25 cellular contexts compared by ENCODE assay signal in genomic region chr1:171904778-171905449, GRCh38.
A peak's percentile ranks its signal among the peaks of the same experiment; 100 is the strongest.
DNase-seq lines count a peak whose midpoint lies in the region; ATAC-seq, FAIRE-seq and TF ChIP-seq lines count a peak whose summit lies in the region.
"Had no signal": no experiment of that assay in that cellular context is flagged by ENCODE, and none has a peak within 500 bp of the region (broad histone marks: within the 10 kb centered on the region; RNA-seq: fewer than 3 reads in every experiment).

No MANE protein-coding gene starts in this region.

- no peak overlapping the region for H3K4me2 ChIP-seq in GM23338
- H3K4me2 ChIP-seq: BLaER1 treated with 17β-estradiol and CSF1 and Interleukin-3, amounts not matched to agents 10 nM and 100 nM had no signal

- H3K36me3 Mint-ChIP-seq in GM23338 (ENCODE audit: low read depth) (no peaks in the 10 kb centered on the region; the same call in 2 of the 3 replicates), osteocyte (ENCODE audit: unreplicated experiment) (no peaks in the 10 kb centered on the region)

- no peak for DNase-seq in GM23338 (ENCODE audit: low spot score)
- DNase-seq in NB4 (ENCODE audit: low read depth), result peak; percentile 11
- DNase-seq in bronchial epithelial cell (ENCODE audit: low read depth), result peak; percentile 39
- no peak for DNase-seq in upper lobe of left lung
- no peak for DNase-seq in osteocyte (ENCODE audit: extremely low spot score, unreplicated experiment)
- DNase-seq: ACHN; CD4-positive, alpha-beta memory T cell; DMS153; GM23248; Kasumi-1; MG63; NCI-H1105; NCI-H146; NCI-H2029; NCI-H2171; NCI-H345; NCI-H524; NCI-H82; Peyer's patch had no signal

- TF ChIP-seq EP300 in upper lobe of left lung (IDR thresholded peaks at IDR 0.05), result peak in 1 of 4 donors; percentile 6

- TF ChIP-seq POLR2A in NB4 (IDR thresholded peaks at IDR 0.05; ENCODE audit: extremely low read depth, insufficient read length), result no peak
- no peak for TF ChIP-seq POLR2A in upper lobe of left lung (IDR thresholded peaks at IDR 0.05)

- H3K9me2 ChIP-seq in GM23338 (ENCODE audit: insufficient read depth), result no peaks in the 10 kb centered on the region; the same call in 1 of the 2 replicates

- no peaks in the 10 kb centered on the region for H4K20me1 ChIP-seq in GM23338 (replicated peaks; ENCODE audit: insufficient read depth)
- H4K20me1 ChIP-seq: BLaER1 treated with 17β-estradiol and CSF1 and Interleukin-3, amounts not matched to agents 10 nM and 100 nM had no signal

- H3K36me3 ChIP-seq in GM23338 (ENCODE audit: insufficient read depth), result no peaks in the 10 kb centered on the region
- no peaks in the 10 kb centered on the region for H3K36me3 ChIP-seq in bronchial epithelial cell (ENCODE audit: control insufficient read depth, insufficient read depth, low read length)
- H3K36me3 ChIP-seq in upper lobe of left lung, result no peaks in the 10 kb centered on the region
- H3K36me3 ChIP-seq: BLaER1 treated with 17β-estradiol and CSF1 and Interleukin-3, amounts not matched to agents 10 nM and 100 nM; MG63; Peyer's patch had no signal

- no peak for FAIRE-seq in bronchial epithelial cell (lab: Jason Lieb, UNC)
- FAIRE-seq: GM12891 had no signal

- H3K4me3 Mint-ChIP-seq in GM23338, result no peak overlapping the region
- no peak overlapping the region for H3K4me3 Mint-ChIP-seq in osteocyte (ENCODE audit: unreplicated experiment)
- H3K4me3 Mint-ChIP-seq: CD4-positive, alpha-beta memory T cell had no signal

- H3K4me1 Mint-ChIP-seq in GM23338 (peaks cover 25% of the 10 kb centered on the region), osteocyte (ENCODE audit: unreplicated experiment) (peaks cover 5% of the 10 kb centered on the region)

- no peaks in the 10 kb centered on the region for H3K9me3 ChIP-seq in upper lobe of left lung
- H3K9me3 ChIP-seq: BLaER1 treated with 17β-estradiol and CSF1 and Interleukin-3, amounts not matched to agents 10 nM and 100 nM; MG63; Peyer's patch had no signal

- TF ChIP-seq CTCF in GM23338 (conservative IDR thresholded peaks at IDR 0.05; ENCODE audit: low read depth in 2 of 2) (no peak), NB4 (IDR thresholded peaks at IDR 0.05; ENCODE audit: low read depth, low read length) (no peak), bronchial epithelial cell (IDR thresholded peaks at IDR 0.05; ENCODE audit: insufficient read depth, low read length, severe bottlenecking) (no peak), upper lobe of left lung (IDR thresholded peaks at IDR 0.05) (no peak), osteocyte (IDR thresholded peaks at IDR 0.05) (no peak)

- ATAC-seq in GM23338, result no peak
- ATAC-seq in upper lobe of left lung (ENCODE audit: low FRiP score in 2 of 2), result peak; percentile 23 to 40
- no peak for ATAC-seq in HG02798 (IDR thresholded peaks at IDR 0.05; ENCODE audit: poor library complexity, unreplicated experiment)
- ATAC-seq in HG02763 (IDR thresholded peaks at IDR 0.05; ENCODE audit: unreplicated experiment), result no peak
- ATAC-seq: HCT116, SK-N-SH treated with all-trans-retinoic acid at 6 μM for 48 hours had no signal

- peaks cover 7% of the 10 kb centered on the region for H3K27me3 Mint-ChIP-seq in GM23338 (ENCODE audit: insufficient read depth, low read depth, poor library complexity)
- peaks cover 17% of the 10 kb centered on the region for H3K27me3 Mint-ChIP-seq in osteocyte (ENCODE audit: unreplicated experiment)

- H3K27ac ChIP-seq in GM23338 (ENCODE audit: low read depth) (no peak overlapping the region), upper lobe of left lung (peak overlapping the region in 2 of 4 donors; percentile 14 to 42)
- H3K27ac ChIP-seq: BLaER1 treated with 17β-estradiol and CSF1 and Interleukin-3, amounts not matched to agents 10 nM and 100 nM; GM23248; Peyer's patch had no signal

- H3K27me3 ChIP-seq in GM23338 (ENCODE audit: insufficient read depth) (no peaks in the 10 kb centered on the region), bronchial epithelial cell (ENCODE audit: control insufficient read depth, insufficient read depth, low read length) (no peaks in the 10 kb centered on the region), upper lobe of left lung (no peaks in the 10 kb centered on the region)
- H3K27me3 ChIP-seq: BLaER1 treated with 17β-estradiol and CSF1 and Interleukin-3, amounts not matched to agents 10 nM and 100 nM; MG63; Peyer's patch had no signal

- peak overlapping the region; percentile 45 for H3K27ac Mint-ChIP-seq in GM23338
- H3K27ac Mint-ChIP-seq in osteocyte (ENCODE audit: unreplicated experiment), result no peak overlapping the region
- H3K27ac Mint-ChIP-seq: CD4-positive, alpha-beta memory T cell had no signal

- no peak overlapping the region for H3K4me3 ChIP-seq in GM23338
- H3K4me3 ChIP-seq in NB4 (ENCODE audit: low read depth, low read length), result no peak overlapping the region
- no peak overlapping the region for H3K4me3 ChIP-seq in bronchial epithelial cell (ENCODE audit: low read depth, low read length)
- H3K4me3 ChIP-seq in upper lobe of left lung, result no peak overlapping the region
- H3K4me3 ChIP-seq: BLaER1 treated with 17β-estradiol and CSF1 and Interleukin-3, amounts not matched to agents 10 nM and 100 nM; GM23248; MG63; Peyer's patch had no signal

- no peak overlapping the region for H2AFZ ChIP-seq in GM23338
- H2AFZ ChIP-seq: GM23248 had no signal

- WGBS in upper lobe of left lung, 2 donors, result 41 to 79% methylated on average over 5 of the region's 5 CpGs

- H3F3A ChIP-seq in GM23338 (replicated peaks; ENCODE audit: low read depth), result no peaks in the 10 kb centered on the region; the same call in 1 of the 2 replicates

- no peaks in the 10 kb centered on the region for H3K79me2 ChIP-seq in GM23338 (replicated peaks; ENCODE audit: insufficient read depth)

- H3K9me3 Mint-ChIP-seq in GM23338, result no peaks in the 10 kb centered on the region
- H3K9me3 Mint-ChIP-seq in osteocyte (ENCODE audit: unreplicated experiment), result no peaks in the 10 kb centered on the region

- H3K4me1 ChIP-seq in GM23338 (ENCODE audit: insufficient read depth), result peaks cover 28% of the 10 kb centered on the region
- peaks cover 0 to 10% (median 2%) of the 10 kb centered on the region in 4 donors for H3K4me1 ChIP-seq in upper lobe of left lung
- H3K4me1 ChIP-seq: Peyer's patch had no signal

TF ChIP-seq in GM23338, 12 proteins besides CTCF, POLR2A, EP300 and RAD21 (continues in another document):
- TF ChIP-seq REST (IDR thresholded peaks at IDR 0.05; ENCODE audit: unreplicated experiment), result no peak

Comparison
In these comparisons a context has a peak if more than half of its experiments do, and no peak if none do; other contexts are left out.
1. ATAC-seq: peak in upper lobe of left lung (2 of 2); none in GM23338 (single experiment), HG02798 (single experiment) and HG02763 (single experiment).
2. DNase-seq: peak in NB4 (single experiment) and bronchial epithelial cell (single experiment); none in GM23338 (single experiment), upper lobe of left lung (0 of 2) and osteocyte (single experiment).